ENCODE assay signal across 15 cellular contexts in genomic region chr1:187054862-187055757, GRCh38.
"Had no signal": no experiment of that assay in that cellular context is flagged by ENCODE, and none has a peak within 500 bp of the region (broad histone marks: within the 10 kb centered on the region; RNA-seq: fewer than 3 reads in every experiment).

No MANE protein-coding gene starts in this region.

- H3K36me3 Mint-ChIP-seq: activated CD8-positive, alpha-beta memory T cell treated with anti-CD3 and anti-CD28 coated beads, Interleukin-2, amount 10 ng/mL, durations not matched to agents 7 days and 5 days; activated naive CD4-positive, alpha-beta T cell treated with anti-CD3 and anti-CD28 coated beads, Interleukin-2, amount 10 ng/mL, durations not matched to agents 7 days and 5 days had no signal

- ATAC-seq: activated CD8-positive, alpha-beta memory T cell treated with anti-CD3 and anti-CD28 coated beads, Interleukin-2, amount 10 ng/mL, durations not matched to agents 7 days and 5 days; gastroesophageal sphincter; heart right ventricle had no signal

- DNase-seq: activated CD4-positive, alpha-beta T cell treated with anti-CD3 and anti-CD28 coated beads for 1 hour; activated CD4-positive, alpha-beta T cell treated with anti-CD3 and anti-CD28 coated beads, Interleukin-2, amount 50 U/mL, for 4 hours; activated CD8-positive, alpha-beta memory T cell treated with anti-CD3 and anti-CD28 coated beads, Interleukin-2, amount 10 ng/mL, durations not matched to agents 7 days and 5 days; activated naive CD4-positive, alpha-beta T cell treated with anti-CD3 and anti-CD28 coated beads, Interleukin-2, amount 10 ng/mL, durations not matched to agents 7 days and 5 days; activated T-cell treated with anti-CD3 and anti-CD28 coated beads, Interleukin-2, amount 50 U/mL, for 24 hours; heart right ventricle; nucleus accumbens; T1000 had no signal

- H3K27ac ChIP-seq: gastroesophageal sphincter, heart right ventricle, right atrium auricular region, skin epidermis, suprapubic skin had no signal

- H3K27me3 Mint-ChIP-seq: activated CD8-positive, alpha-beta memory T cell treated with anti-CD3 and anti-CD28 coated beads, Interleukin-2, amount 10 ng/mL, durations not matched to agents 7 days and 5 days; activated naive CD4-positive, alpha-beta T cell treated with anti-CD3 and anti-CD28 coated beads, Interleukin-2, amount 10 ng/mL, durations not matched to agents 7 days and 5 days; activated T-cell treated with anti-CD3 and anti-CD28 coated beads, Interleukin-2, amount 50 U/mL, for 24 hours; progenitor cell of endocrine pancreas; stimulated activated naive CD8-positive, alpha-beta T cell treated with anti-CD3 and anti-CD28 coated beads, Interleukin-15, Interleukin-2, amounts not matched to agents 100 ng/mL and 50 ng/mL, for 24 hours had no signal

- H3K4me3 Mint-ChIP-seq: activated CD8-positive, alpha-beta memory T cell treated with anti-CD3 and anti-CD28 coated beads, Interleukin-2, amount 10 ng/mL, durations not matched to agents 7 days and 5 days; activated naive CD4-positive, alpha-beta T cell treated with anti-CD3 and anti-CD28 coated beads, Interleukin-2, amount 10 ng/mL, durations not matched to agents 7 days and 5 days; activated T-cell treated with anti-CD3 and anti-CD28 coated beads, Interleukin-2, amount 50 U/mL, for 24 hours; nephron; stimulated activated naive CD8-positive, alpha-beta T cell treated with anti-CD3 and anti-CD28 coated beads, Interleukin-15, Interleukin-2, amounts not matched to agents 100 ng/mL and 50 ng/mL, for 24 hours had no signal

- H3K4me1 Mint-ChIP-seq: activated CD8-positive, alpha-beta memory T cell treated with anti-CD3 and anti-CD28 coated beads, Interleukin-2, amount 10 ng/mL, durations not matched to agents 7 days and 5 days; activated naive CD4-positive, alpha-beta T cell treated with anti-CD3 and anti-CD28 coated beads, Interleukin-2, amount 10 ng/mL, durations not matched to agents 7 days and 5 days had no signal

- H3K27ac Mint-ChIP-seq: activated CD8-positive, alpha-beta memory T cell treated with anti-CD3 and anti-CD28 coated beads, Interleukin-2, amount 10 ng/mL, durations not matched to agents 7 days and 5 days; activated naive CD4-positive, alpha-beta T cell treated with anti-CD3 and anti-CD28 coated beads, Interleukin-2, amount 10 ng/mL, durations not matched to agents 7 days and 5 days; activated T-cell treated with anti-CD3 and anti-CD28 coated beads, Interleukin-2, amount 50 U/mL, for 24 hours; nephron; progenitor cell of endocrine pancreas; stimulated activated naive CD8-positive, alpha-beta T cell treated with anti-CD3 and anti-CD28 coated beads, Interleukin-15, Interleukin-2, amounts not matched to agents 100 ng/mL and 50 ng/mL, for 24 hours had no signal

- H3K9me3 Mint-ChIP-seq: activated naive CD4-positive, alpha-beta T cell treated with anti-CD3 and anti-CD28 coated beads, Interleukin-2, amount 10 ng/mL, durations not matched to agents 7 days and 5 days; activated T-cell treated with anti-CD3 and anti-CD28 coated beads, Interleukin-2, amount 50 U/mL, for 24 hours; nephron; stimulated activated naive CD8-positive, alpha-beta T cell treated with anti-CD3 and anti-CD28 coated beads, Interleukin-15, Interleukin-2, amounts not matched to agents 100 ng/mL and 50 ng/mL, for 24 hours had no signal
